In the genomic region with DNA sequence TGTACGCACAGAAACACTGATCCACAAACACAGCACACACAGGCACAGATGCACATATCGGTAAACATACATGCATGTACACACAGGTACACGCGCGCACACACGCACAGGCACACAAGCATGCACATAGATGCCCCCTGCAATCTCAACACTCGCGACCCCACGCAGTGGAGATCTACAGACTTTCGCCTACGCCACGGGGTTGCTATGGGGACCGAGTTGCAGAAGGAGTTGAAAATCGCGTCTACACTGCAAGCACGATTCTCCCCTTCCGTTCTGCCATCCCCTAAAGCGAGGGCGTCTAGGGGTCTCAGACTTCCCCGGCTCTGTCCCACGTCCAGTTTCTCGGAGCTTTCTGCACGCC, we compare ENCODE assay signal across 10 cellular contexts. TPM values are rescaled to one million over a fixed set of nuclear protein-coding genes. Genes with fewer than 3 reads are reported as not detected.
A peak's percentile ranks its signal among the peaks of the same experiment; 100 is the strongest.
DNase-seq lines count a peak whose midpoint lies in the region; ATAC-seq and TF ChIP-seq lines count a peak whose summit lies in the region.
"Had no signal": no experiment of that assay in that cellular context is flagged by ENCODE, and none has a peak within 500 bp of the region (broad histone marks: within the 10 kb centered on the region; RNA-seq: fewer than 3 reads in every experiment).

No MANE protein-coding gene starts in this region.

- WGBS in tibial nerve, 2 donors: 17 to 22% methylated on average over 16 to 23 of the region's 23 CpGs

- H3K27me3 ChIP-seq in tibial nerve (peaks cover 0 to 37% of the 10 kb centered on the region in 2 donors), foreskin keratinocyte (no peaks in the 10 kb centered on the region)

- H3K4me3 Mint-ChIP-seq in activated CD8-positive, alpha-beta memory T cell treated with anti-CD3 and anti-CD28 coated beads, Interleukin-2, amount 10 ng/mL, durations not matched to agents 7 days and 5 days: peak overlapping the region; percentile 56
- peak overlapping the region; percentile 45 for H3K4me3 Mint-ChIP-seq in memory B cell

- TF ChIP-seq POLR2A in tibial nerve (IDR thresholded peaks at IDR 0.05): no peak

- peaks cover 10% of the 10 kb centered on the region for H3K27me3 Mint-ChIP-seq in activated CD8-positive, alpha-beta memory T cell treated with anti-CD3 and anti-CD28 coated beads, Interleukin-2, amount 10 ng/mL, durations not matched to agents 7 days and 5 days
- peaks cover 27% of the 10 kb centered on the region for H3K27me3 Mint-ChIP-seq in memory B cell

- no peaks in the 10 kb centered on the region for H3K9me3 ChIP-seq in tibial nerve

- CTCF ChIA-PET in activated CD8-positive, alpha-beta memory T cell treated with anti-CD3 and anti-CD28 coated beads, Interleukin-2, amount 10 ng/mL, durations not matched to agents 7 days and 5 days (lab: Charles Lee): interaction anchor here (1.4 kb wide), 1 partner anchor 202 kb away, joined by 3 read pairs; no protein-coding TSS in a partner anchor

- peaks cover 0 to 30% (median 18%) of the 10 kb centered on the region in 4 donors for H3K4me1 ChIP-seq in tibial nerve
- H3K4me1 ChIP-seq in foreskin keratinocyte: peaks cover 6% of the 10 kb centered on the region

- no peak overlapping the region for H3K27ac Mint-ChIP-seq in activated CD8-positive, alpha-beta memory T cell treated with anti-CD3 and anti-CD28 coated beads, Interleukin-2, amount 10 ng/mL, durations not matched to agents 7 days and 5 days
- H3K27ac Mint-ChIP-seq in memory B cell: no peak overlapping the region

- no peaks in the 10 kb centered on the region for H3K36me3 Mint-ChIP-seq in activated CD8-positive, alpha-beta memory T cell treated with anti-CD3 and anti-CD28 coated beads, Interleukin-2, amount 10 ng/mL, durations not matched to agents 7 days and 5 days
- peaks cover 2% of the 10 kb centered on the region for H3K36me3 Mint-ChIP-seq in memory B cell

- H3K27ac ChIP-seq in tibial nerve: peak overlapping the region in 1 of 4 donors; percentile 56
- no peak overlapping the region for H3K27ac ChIP-seq in foreskin keratinocyte

- H3K36me3 ChIP-seq in tibial nerve: peaks cover 0 to 4% (median 0%) of the 10 kb centered on the region in 3 donors

- TF ChIP-seq EP300 in tibial nerve (IDR thresholded peaks at IDR 0.05): no peak

- ATAC-seq in activated CD8-positive, alpha-beta memory T cell treated with anti-CD3 and anti-CD28 coated beads, Interleukin-2, amount 10 ng/mL, durations not matched to agents 7 days and 5 days: no peak
- ATAC-seq in memory B cell (ENCODE audit: low read depth) (no peak), foreskin keratinocyte (no peak)

- no peak for TF ChIP-seq CTCF in cardiac fibroblast (IDR thresholded peaks at IDR 0.05; ENCODE audit: low read depth, low read length)
- no peak for TF ChIP-seq CTCF in tibial nerve (IDR thresholded peaks at IDR 0.05)
- no peak for TF ChIP-seq CTCF in foreskin keratinocyte (conservative IDR thresholded peaks at IDR 0.05)

- H3K4me3 ChIP-seq in cardiac fibroblast (replicated peaks in 1 of 2; ENCODE audit: low read depth in 2 of 2, low read length in 2 of 2) (peak overlapping the region; percentile 14 to 44), tibial nerve (peak overlapping the region; percentile 14 to 63 (median 48))

- H3K9me3 Mint-ChIP-seq in activated CD8-positive, alpha-beta memory T cell treated with anti-CD3 and anti-CD28 coated beads, Interleukin-2, amount 10 ng/mL, durations not matched to agents 7 days and 5 days (ENCODE audit: low read depth): no peaks in the 10 kb centered on the region
- peaks cover 2% of the 10 kb centered on the region for H3K9me3 Mint-ChIP-seq in memory B cell

- peaks cover 22% of the 10 kb centered on the region for H3K4me1 Mint-ChIP-seq in activated CD8-positive, alpha-beta memory T cell treated with anti-CD3 and anti-CD28 coated beads, Interleukin-2, amount 10 ng/mL, durations not matched to agents 7 days and 5 days
- peaks cover 14% of the 10 kb centered on the region for H3K4me1 Mint-ChIP-seq in memory B cell

- DNase-seq in activated CD8-positive, alpha-beta memory T cell treated with anti-CD3 and anti-CD28 coated beads, Interleukin-2, amount 10 ng/mL, durations not matched to agents 7 days and 5 days: no peak
- no peak for DNase-seq in activated CD8-positive, alpha-beta memory T cell treated with anti-CD3 and anti-CD28 coated beads for 24 hours
- DNase-seq in cardiac fibroblast (ENCODE audit: low read depth in 2 of 2): no peak
- DNase-seq in memory B cell (ENCODE audit: low spot score in 2 of 2): no peak
- no peak for DNase-seq in tibial nerve (ENCODE audit: low spot score in 2 of 2)
- no peak for DNase-seq in foreskin keratinocyte
- no peak for DNase-seq in OCI-M1 (lab: John Stamatoyannopoulos, UW)
- no peak for DNase-seq in NCI-H2196 treated with DMSO at 0.1 percent for 48 hours (lab: John Stamatoyannopoulos, UW; ENCODE audit: unreplicated experiment)
- DNase-seq: midbrain, NCI-H1417 treated with DMSO at 0.1 percent for 48 hours had no signal

RNA-seq across cellular contexts. Expression of a gene that starts 0.8 kb away (rescaled TPM):
- 1 to 10 TPM; 2.6 to 2.8 TPM for total RNA-seq in activated CD8-positive, alpha-beta memory T cell treated with anti-CD3 and anti-CD28 coated beads, Interleukin-2, amount 10 ng/mL, durations not matched to agents 7 days and 5 days
- total RNA-seq in tibial nerve (1 to 10 TPM in 2 of 4 donors, under 1 TPM in 1, not detected in 1; 0.63 to 4.2 (median 1.4) TPM), foreskin keratinocyte (0.68 and 0.81 TPM in 2 replicates)
- 0.62 and 0.65 TPM in 2 replicates for polyA plus RNA-seq in foreskin keratinocyte

RNA-seq across cellular contexts. Expression of a gene that starts 9.2 kb away (rescaled TPM):
- total RNA-seq in activated CD8-positive, alpha-beta memory T cell treated with anti-CD3 and anti-CD28 coated beads, Interleukin-2, amount 10 ng/mL, durations not matched to agents 7 days and 5 days: 10 to 100 TPM; 65.1 to 66.1 TPM
- 10 to 100 TPM; 19.9 to 32.8 (median 23.9) TPM for total RNA-seq in tibial nerve
- 27.0 and 28.4 TPM in 2 replicates for total RNA-seq in foreskin keratinocyte
- polyA plus RNA-seq in foreskin keratinocyte: 20.9 and 25.4 TPM in 2 replicates
